Comparison of ENCODE assay signal across 8 cellular contexts in genomic region chr17:39738568-39738901, GRCh38. TPM values are rescaled to one million over a fixed set of nuclear protein-coding genes. Genes with fewer than 3 reads are reported as not detected.
DNase-seq lines count a peak whose midpoint lies in the region; ATAC-seq and TF ChIP-seq lines count a peak whose summit lies in the region.

No MANE protein-coding gene starts in this region.

- H3K27me3 Mint-ChIP-seq in CD14-positive monocyte (ENCODE audit: low read depth in 3 of 3) = peaks cover 73 to 90% (median 89%) of the 10 kb centered on the region in 3 donors

- no peak for DNase-seq in CD14-positive monocyte (ENCODE audit: low spot score)
- peak; percentile 74 for DNase-seq in NCI-H146 (lab: John Stamatoyannopoulos, UW)
- peak; percentile 72 for DNase-seq in activated CD8-positive, alpha-beta memory T cell treated with anti-CD3 and anti-CD28 coated beads, Interleukin-2, amount 50 U/mL, for 48 hours
- DNase-seq in fibroblast of pulmonary artery (ENCODE audit: low read depth) = no peak
- no peak for DNase-seq in retinal pigment epithelial cell (ENCODE audit: low read depth)
- no peak for DNase-seq in dedifferentiated amniotic fluid mesenchymal stem cell (ENCODE audit: extremely low spot score)

- H3K4me1 Mint-ChIP-seq in CD14-positive monocyte = peaks cover 16% of the 10 kb centered on the region

- ATAC-seq in HG02798 (IDR thresholded peaks at IDR 0.05; ENCODE audit: poor library complexity, unreplicated experiment) (no peak), HG03354 (IDR thresholded peaks at IDR 0.05; ENCODE audit: poor library complexity, severe bottlenecking, unreplicated experiment) (no peak)

- peak overlapping the region; percentile 34 to 82 for H3K4me3 Mint-ChIP-seq in CD14-positive monocyte

- H3K9me3 Mint-ChIP-seq in CD14-positive monocyte = peaks cover 0 to 18% (median 7%) of the 10 kb centered on the region in 7 donors

- peaks cover 0 to 5% of the 10 kb centered on the region in 2 donors for H3K36me3 Mint-ChIP-seq in CD14-positive monocyte

- intact Hi-C loops in CD14-positive monocyte (cut with micrococcal nuclease) = no loop called here

- TF ChIP-seq CTCF in CD14-positive monocyte (IDR thresholded peaks at IDR 0.05) (no peak), fibroblast of pulmonary artery (IDR thresholded peaks at IDR 0.05; ENCODE audit: low read length, missing control alignments) (no peak), retinal pigment epithelial cell (conservative IDR thresholded peaks at IDR 0.05; ENCODE audit: low read depth, low read length) (no peak)

- H3K27ac Mint-ChIP-seq in CD14-positive monocyte = no peak overlapping the region

- H3K4me3 ChIP-seq in fibroblast of pulmonary artery (replicated peaks; ENCODE audit: low read depth, low read length) = peak overlapping the region; percentile 12
- peak overlapping the region; percentile 73 for H3K4me3 ChIP-seq in retinal pigment epithelial cell (ENCODE audit: low read length)

RNA-seq across cellular contexts. Expression of gene GRB7, which starts 0.8 kb away (rescaled TPM):
- not detected for polyA plus RNA-seq in CD14-positive monocyte

RNA-seq across cellular contexts. Expression of gene MIEN1, which starts 8.2 kb away (rescaled TPM):
- polyA plus RNA-seq in CD14-positive monocyte = 100 to 1,000 TPM; 124 to 141 TPM

RNA-seq across cellular contexts. Expression of gene ERBB2, which starts 38.7 kb away (rescaled TPM):
- polyA plus RNA-seq in CD14-positive monocyte = under 1 TPM in 1 of 2 donors, not detected in 1; 0.17 TPM

RNA-seq across cellular contexts. Expression of gene PGAP3, which starts 50.7 kb away (rescaled TPM):
- 1 to 10 TPM; 8.3 to 9.2 TPM for polyA plus RNA-seq in CD14-positive monocyte

Comparison
In these comparisons a context has a peak if more than half of its experiments do, and no peak if none do; other contexts are left out.
1. DNase-seq: peak in NCI-H146 (single experiment) and activated CD8-positive, alpha-beta memory T cell treated with anti-CD3 and anti-CD28 coated beads, Interleukin-2, amount 50 U/mL, for 48 hours (single experiment); none in CD14-positive monocyte (single experiment), fibroblast of pulmonary artery (single experiment), retinal pigment epithelial cell (single experiment) and dedifferentiated amniotic fluid mesenchymal stem cell (single experiment).